In the genomic region with DNA sequence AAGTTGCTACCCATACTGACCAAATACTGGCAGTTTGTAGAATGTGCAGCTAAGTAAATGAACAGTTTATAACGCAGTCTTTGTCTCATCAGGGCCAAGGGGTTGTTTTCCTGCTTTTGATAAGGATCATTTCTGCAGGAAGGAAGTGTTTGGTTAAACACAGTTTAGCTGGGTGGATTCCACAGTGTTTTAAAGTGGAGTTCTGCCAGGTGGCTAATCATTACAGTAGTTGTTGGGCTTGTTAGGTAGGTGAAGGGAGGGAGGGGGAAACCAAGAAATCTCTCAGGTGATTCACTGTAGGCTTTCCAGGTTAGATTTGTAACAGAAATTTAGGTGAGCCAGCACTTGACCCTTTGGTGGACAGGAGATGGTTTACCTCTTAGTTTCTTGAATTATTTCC, we compare ENCODE assay signal across 12 cellular contexts. TPM values are rescaled to one million over a fixed set of nuclear protein-coding genes. Genes with fewer than 3 reads are reported as not detected.
DNase-seq lines count a peak whose midpoint lies in the region; ATAC-seq and TF ChIP-seq lines count a peak whose summit lies in the region.
"Had no signal": no experiment of that assay in that cellular context is flagged by ENCODE, and none has a peak within 500 bp of the region (broad histone marks: within the 10 kb centered on the region; RNA-seq: fewer than 3 reads in every experiment).

No MANE protein-coding gene starts in this region.

- peak overlapping the region in 8 of 10 donors; percentile 3 to 60 (median 12) for H3K4me3 Mint-ChIP-seq in naive thymus-derived CD8-positive, alpha-beta T cell
- H3K4me3 Mint-ChIP-seq in endodermal cell: no peak overlapping the region
- H3K4me3 Mint-ChIP-seq: naive B cell had no signal

- WGBS in endodermal cell (ENCODE audit: insufficient coverage in 1 of 2, insufficient read length in 1 of 2), 2 experiments: 95% methylated on average over 1 of the region's 1 CpG; no CpG with 5 or more reads in 1 of the 2 experiments

- peaks cover 0 to 4% (median 0%) of the 10 kb centered on the region in 5 donors for H3K27me3 Mint-ChIP-seq in naive thymus-derived CD8-positive, alpha-beta T cell
- H3K27me3 Mint-ChIP-seq in endodermal cell (ENCODE audit: insufficient read depth): no peaks in the 10 kb centered on the region

- no peak for TF ChIP-seq CTCF in endodermal cell (conservative IDR thresholded peaks at IDR 0.05)

- H3K27me3 ChIP-seq in endodermal cell (ENCODE audit: control insufficient read depth, insufficient read depth, low read length, poor library complexity, severe bottlenecking): no peaks in the 10 kb centered on the region

- POLR2A ChIA-PET in naive thymus-derived CD8-positive, alpha-beta T cell (lab: Charles Lee): no interaction called here

- H3K9ac ChIP-seq in endodermal cell (ENCODE audit: extremely low read depth, low read length, poor library complexity, severe bottlenecking): no peak overlapping the region

- peak; percentile 10 for DNase-seq in central memory CD4-positive, alpha-beta T cell
- no peak for DNase-seq in naive thymus-derived CD8-positive, alpha-beta T cell
- DNase-seq in endodermal cell (no peak), nucleus accumbens (lab: John Stamatoyannopoulos, UW) (no peak), NCI-H187 treated with DMSO at 0.1 percent for 48 hours (lab: John Stamatoyannopoulos, UW) (no peak)
- DNase-seq: activated CD4-positive, alpha-beta T cell treated with anti-CD3 and anti-CD28 coated beads, Interleukin-2, amount 50 U/mL, for 1 hour; effector CD8-positive, alpha-beta T cell; naive B cell; NCI-H774 had no signal

- H3K27ac Mint-ChIP-seq in naive thymus-derived CD8-positive, alpha-beta T cell: peak overlapping the region in 7 of 10 donors; percentile 3 to 68 (median 53)
- H3K27ac Mint-ChIP-seq in endodermal cell: no peak overlapping the region
- H3K27ac Mint-ChIP-seq: naive B cell had no signal

- peak; percentile 27 for ATAC-seq in GM18870 (IDR thresholded peaks at IDR 0.05; ENCODE audit: unreplicated experiment)
- ATAC-seq in HG03175 (IDR thresholded peaks at IDR 0.05; ENCODE audit: unreplicated experiment): peak; percentile 26
- no peak for ATAC-seq in naive thymus-derived CD8-positive, alpha-beta T cell
- no peak for ATAC-seq in GM19455 (IDR thresholded peaks at IDR 0.05; ENCODE audit: unreplicated experiment)

- H3K27ac ChIP-seq in endodermal cell (ENCODE audit: low read depth, low read length): no peak overlapping the region

- H3K9me3 ChIP-seq in endodermal cell (ENCODE audit: control insufficient read depth, low read length): no peaks in the 10 kb centered on the region

- peaks cover 18 to 31% (median 26%) of the 10 kb centered on the region in 3 donors for H3K36me3 Mint-ChIP-seq in naive thymus-derived CD8-positive, alpha-beta T cell
- peaks cover 3% of the 10 kb centered on the region for H3K36me3 Mint-ChIP-seq in endodermal cell (ENCODE audit: low read depth)

- H3K4me1 ChIP-seq in endodermal cell (ENCODE audit: control insufficient read depth, insufficient read depth, low read length): peaks cover 17% of the 10 kb centered on the region

- H3K4me1 Mint-ChIP-seq in naive thymus-derived CD8-positive, alpha-beta T cell: peaks cover 22 to 36% (median 29%) of the 10 kb centered on the region in 4 donors
- H3K4me1 Mint-ChIP-seq in endodermal cell: peaks cover 37% of the 10 kb centered on the region
- H3K4me1 Mint-ChIP-seq: naive B cell had no signal

- no peaks in the 10 kb centered on the region for H3K36me3 ChIP-seq in endodermal cell (ENCODE audit: control insufficient read depth, insufficient read depth, low read length)

- H3K9me3 Mint-ChIP-seq in naive thymus-derived CD8-positive, alpha-beta T cell: no peaks in the 10 kb centered on the region
- H3K9me3 Mint-ChIP-seq in endodermal cell: no peaks in the 10 kb centered on the region

- no peak overlapping the region for H3K4me3 ChIP-seq in endodermal cell (ENCODE audit: low read length)

RNA-seq across cellular contexts. Expression of a gene that starts 58.1 kb away (rescaled TPM):
- 10 to 100 TPM in 1 of 2 experiments, 1 to 10 TPM in 1; 9.3 to 10.1 TPM for total RNA-seq in naive thymus-derived CD8-positive, alpha-beta T cell
- polyA plus RNA-seq in naive thymus-derived CD8-positive, alpha-beta T cell: 1 to 10 TPM; 2.5 to 6.7 (median 4.6) TPM
- total RNA-seq in endodermal cell: 10 to 100 TPM in 1 of 2 donors, 1 to 10 TPM in 1; 8.6 to 11.5 TPM
- 16.5 TPM for polyA plus RNA-seq in endodermal cell (2013, experiment 1 of 2)
- polyA plus RNA-seq in endodermal cell (2013, experiment 2 of 2): 17.4 TPM

Comparison
In these comparisons a context has a peak if more than half of its experiments do, and no peak if none do; other contexts are left out.
1. ATAC-seq: peak in GM18870 (single experiment) and HG03175 (single experiment); none in naive thymus-derived CD8-positive, alpha-beta T cell (0 of 2) and GM19455 (single experiment).